In the genomic region with DNA sequence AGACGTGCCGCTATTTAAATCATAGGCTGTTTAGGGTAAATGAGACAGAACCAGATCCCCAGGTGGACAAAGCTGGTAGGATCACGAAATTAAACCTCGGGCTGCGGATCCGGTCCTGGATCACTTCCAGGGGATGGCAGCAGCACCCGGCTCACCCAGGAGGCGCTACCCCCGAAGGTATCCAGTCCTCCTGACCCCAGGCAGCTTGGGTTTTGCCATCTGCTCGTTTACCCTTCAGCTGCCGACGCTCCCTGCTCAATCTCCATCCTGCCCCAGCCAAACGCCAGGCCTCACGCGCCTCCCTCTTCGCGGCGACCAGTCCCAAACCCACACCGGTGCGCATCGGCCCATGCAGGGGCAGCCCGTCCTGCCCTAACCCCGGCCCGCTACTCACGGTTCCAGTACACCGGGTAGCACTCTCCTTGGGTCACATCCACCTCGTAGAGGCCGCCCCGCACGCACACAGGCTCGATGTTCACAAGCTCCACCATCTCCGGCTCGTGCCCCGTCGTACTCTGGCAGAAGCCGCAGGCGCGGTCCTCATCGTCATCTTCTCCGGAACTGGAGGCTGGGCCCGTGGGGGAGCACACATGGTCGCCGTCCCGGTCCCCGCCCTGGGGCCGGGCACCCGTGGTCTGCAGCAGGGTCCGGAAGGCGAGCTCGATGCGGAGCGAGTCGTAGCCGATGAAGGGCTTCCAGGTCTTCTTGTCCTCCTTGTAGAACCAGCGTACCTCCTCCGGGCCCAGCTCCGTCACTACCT, we compare ENCODE assay signal across 8 cellular contexts. TPM values are rescaled to one million over a fixed set of nuclear protein-coding genes. Genes with fewer than 3 reads are reported as not detected.
DNase-seq lines count a peak whose midpoint lies in the region; ATAC-seq and TF ChIP-seq lines count a peak whose summit lies in the region.

No MANE protein-coding gene starts in this region.

- H3K9me3 ChIP-seq in DND-41 (ENCODE audit: insufficient read depth, low read length, severe bottlenecking) (no peaks in the 10 kb centered on the region), right cardiac atrium (ENCODE audit: control insufficient read depth, low read length) (no peaks in the 10 kb centered on the region)

- ATAC-seq in DND-41 (ENCODE audit: insufficient read depth, low read depth) = peak; percentile 51
- ATAC-seq in GM21737 (IDR thresholded peaks at IDR 0.05; ENCODE audit: unreplicated experiment) = peak; percentile 11
- peak; percentile 34 to 57 (median 53) for ATAC-seq in T-cell (replicated peaks in 1 of 4)
- peak; percentile 57 to 74 for ATAC-seq in right cardiac atrium

- intact Hi-C loops in right cardiac atrium (cut with DNase I) = no loop called here

- under 1% methylated on average over 57 of the region's 57 CpGs for WGBS in right cardiac atrium

- H3K36me3 ChIP-seq in DND-41 (ENCODE audit: insufficient read depth, low read length) = peaks cover 30% of the 10 kb centered on the region

- H3K4me2 ChIP-seq in DND-41 (ENCODE audit: insufficient read depth, low read length) = peak overlapping the region; percentile 67

- peak overlapping the region; percentile 87 to 96 for H3K4me3 ChIP-seq in DND-41 (ENCODE audit: low read depth in 1 of 2, low read length in 2 of 2)
- peak overlapping the region; percentile 68 for H3K4me3 ChIP-seq in right cardiac atrium (ENCODE audit: low read length)
- H3K4me3 ChIP-seq in retinal pigment epithelial cell (ENCODE audit: low read length) = peak overlapping the region; percentile 83

- peaks cover 59% of the 10 kb centered on the region for H3K79me2 ChIP-seq in DND-41 (ENCODE audit: insufficient read depth, low read length)

- CTCF ChIA-PET in T-cell (lab: Charles Lee) = interaction anchor here (0.6 to 3.1 kb wide), 9 partner anchors 11 to 1730 kb away, joined by 3 to 23 read pairs (median 3); no protein-coding TSS in a partner anchor

- H3K9me3 Mint-ChIP-seq in T-cell = no peaks in the 10 kb centered on the region

- peak overlapping the region; percentile 93 to 95 for H3K27ac Mint-ChIP-seq in T-cell

- peaks cover 8% of the 10 kb centered on the region for H3K36me3 Mint-ChIP-seq in T-cell

- H4K20me1 ChIP-seq in DND-41 (ENCODE audit: insufficient read depth, low read length) = peaks cover 48% of the 10 kb centered on the region

- H3K4me1 ChIP-seq in DND-41 (ENCODE audit: insufficient read depth, low read length) (peaks cover 49% of the 10 kb centered on the region), right cardiac atrium (ENCODE audit: control insufficient read depth, insufficient read depth, low read length) (no peaks in the 10 kb centered on the region)

- DNase-seq in DND-41 = peak; percentile 69
- peak; percentile 65 for DNase-seq in LHCN-M2 (ENCODE audit: low read depth)
- DNase-seq in T-cell = peak; percentile 39 to 69 (median 60)
- DNase-seq in right cardiac atrium = peak; percentile 60 to 86 (median 83)
- peak; percentile 2 for DNase-seq in retinal pigment epithelial cell (ENCODE audit: low read depth)
- DNase-seq in cerebellar nuclear complex (lab: John Stamatoyannopoulos, UW) = no peak

- H3K27me3 Mint-ChIP-seq in T-cell = no peaks in the 10 kb centered on the region

- peak overlapping the region; percentile 74 for H2AFZ ChIP-seq in DND-41 (ENCODE audit: low read depth, low read length)

- H3K4me1 Mint-ChIP-seq in T-cell = peaks cover 57 to 64% (median 58%) of the 10 kb centered on the region in 3 donors

- H3K27me3 ChIP-seq in DND-41 (ENCODE audit: insufficient read depth, low read length, poor library complexity) (no peaks in the 10 kb centered on the region), right cardiac atrium (ENCODE audit: control insufficient read depth, insufficient read depth) (no peaks in the 10 kb centered on the region)

- POLR2A ChIA-PET in T-cell (lab: Charles Lee) = interaction anchor here (0.6 to 2.7 kb wide), 9 partner anchors 9 to 598 kb away, joined by 3 to 16 read pairs (median 3); no protein-coding TSS in a partner anchor

- peak overlapping the region; percentile 92 for H3K27ac ChIP-seq in DND-41 (ENCODE audit: low read length)
- peak overlapping the region; percentile 91 for H3K27ac ChIP-seq in angular gyrus (ENCODE audit: low read depth, low read length)
- peak overlapping the region; percentile 87 for H3K27ac ChIP-seq in right cardiac atrium (ENCODE audit: low read length)

- H3K4me3 Mint-ChIP-seq in T-cell = peak overlapping the region; percentile 96 to 99 (median 98)

- peak; percentile 48 for TF ChIP-seq CTCF in DND-41 (IDR thresholded peaks at IDR 0.05; ENCODE audit: borderline replicate concordance, extremely low read depth, low read length, poor library complexity, severe bottlenecking)
- peak; percentile 20 for TF ChIP-seq CTCF in retinal pigment epithelial cell (conservative IDR thresholded peaks at IDR 0.05; ENCODE audit: low read depth, low read length)

- peak overlapping the region; percentile 93 for H3K9ac ChIP-seq in DND-41 (ENCODE audit: low read depth, low read length)

RNA-seq across cellular contexts. Expression of a gene that starts 1.1 kb away (rescaled TPM):
- total RNA-seq in LHCN-M2 (2014; rRNA removed) (13.6 and 15.8 TPM in 2 replicates), T-cell (10 to 100 TPM; 36.6 to 69.6 (median 45.4) TPM), right cardiac atrium (10 to 100 TPM in 1 of 4 donors, 1 to 10 TPM in 3; 9.5 to 10.8 (median 9.6) TPM)
- polyA plus RNA-seq in LHCN-M2 (2012) = 3.7 TPM
- polyA plus RNA-seq in right cardiac atrium = 3.8 TPM

Comparison
In these comparisons a context has a peak if more than half of its experiments do, and no peak if none do; other contexts are left out.
1. ATAC-seq: peak in every context shown above with its lines; median percentile 66 in right cardiac atrium; 53 in T-cell; 51 in DND-41; 11 in GM21737.
2. DNase-seq: peak in DND-41 (single experiment), LHCN-M2 (single experiment), T-cell (34 of 34), right cardiac atrium (3 of 3) and retinal pigment epithelial cell (single experiment); none in cerebellar nuclear complex (0 of 2).
3. Peak in every context shown above with its lines, with median percentiles within 50 percentile points of each other: H3K27ac ChIP-seq and H3K4me3 ChIP-seq.